ENCODE assay signal across 21 cellular contexts in the genomic region with DNA sequence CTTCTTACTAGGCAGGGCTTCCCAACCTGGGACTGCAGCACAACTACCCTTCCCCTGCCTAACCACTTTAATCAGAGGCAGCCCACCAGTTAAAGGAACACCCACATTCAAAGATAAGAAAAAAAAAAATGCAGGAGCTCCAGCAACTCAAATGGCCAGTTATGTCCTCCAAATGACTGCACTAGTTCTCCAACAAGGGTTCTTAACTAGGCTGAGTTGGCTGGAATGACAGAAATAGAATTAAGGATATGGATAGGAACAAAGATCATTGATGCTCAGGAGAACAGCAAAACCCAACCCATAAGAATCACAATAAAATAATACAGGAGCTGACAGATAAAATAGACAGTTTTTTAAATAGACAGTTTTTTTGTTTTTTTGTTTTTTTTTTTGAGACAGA.
"Had no signal": no experiment of that assay in that cellular context is flagged by ENCODE, and none has a peak within 500 bp of the region (broad histone marks: within the 10 kb centered on the region; RNA-seq: fewer than 3 reads in every experiment).

No MANE protein-coding gene starts in this region.

- FAIRE-seq: endometrium, frontal cortex, kidney, urothelium cell line had no signal

- ATAC-seq: effector memory CD8-positive, alpha-beta T cell; left lung; naive thymus-derived CD4-positive, alpha-beta T cell; stimulated activated memory B cell treated with anti-CD40 and anti-IgM and Interleukin-4, amounts not matched to agents 10 μg/mL and 1 μg/mL and 100 μg/mL, for 72 hours; stimulated activated naive CD8-positive, alpha-beta T cell treated with anti-CD3 and anti-CD28 coated beads, Interleukin-15, Interleukin-2, amounts not matched to agents 100 U/mL and 50 U/mL, for 24 hours had no signal

- H3K27me3 ChIP-seq: esophagus squamous epithelium, left lung, right atrium auricular region, sigmoid colon, tibial nerve, upper lobe of left lung had no signal

- H3K4me1 ChIP-seq: esophagus squamous epithelium, left lung, prostate gland, right atrium auricular region, sigmoid colon, tibial nerve, upper lobe of left lung had no signal

- H3K27ac ChIP-seq: esophagus squamous epithelium, left lung, prostate gland, right atrium auricular region, sigmoid colon, thoracic aorta, tibial nerve, upper lobe of left lung had no signal

- DNase-seq: cortex of kidney; effector memory CD8-positive, alpha-beta T cell; esophagus squamous epithelium; left lung; mesenchymal stem cell; midbrain; naive thymus-derived CD4-positive, alpha-beta T cell; nucleus accumbens; sigmoid colon; stimulated activated CD4-positive, alpha-beta T cell treated with anti-CD3 and anti-CD28 coated beads, Interleukin-4, amount 100 ng/mL, for 4 hours; stimulated activated naive CD8-positive, alpha-beta T cell treated with anti-CD3 and anti-CD28 coated beads, Interleukin-15, Interleukin-2, amounts not matched to agents 100 U/mL and 50 U/mL, for 24 hours; upper lobe of left lung had no signal

- H3K9me3 ChIP-seq: prostate gland, thoracic aorta had no signal

- H3K4me3 ChIP-seq: esophagus squamous epithelium, left lung, prostate gland, right atrium auricular region, sigmoid colon, thoracic aorta, tibial nerve, upper lobe of left lung had no signal

- H3K36me3 ChIP-seq: left lung, prostate gland, right atrium auricular region, sigmoid colon, thoracic aorta, tibial nerve, upper lobe of left lung had no signal
